8 cellular contexts compared by ENCODE assay signal in genomic region chr16:81004646-81005353, GRCh38. TPM values are rescaled to one million over a fixed set of nuclear protein-coding genes. Genes with fewer than 3 reads are reported as not detected.
DNase-seq lines count a peak whose midpoint lies in the region; ATAC-seq, FAIRE-seq and TF ChIP-seq lines count a peak whose summit lies in the region.
"Had no signal": no experiment of that assay in that cellular context is flagged by ENCODE, and none has a peak within 500 bp of the region (broad histone marks: within the 10 kb centered on the region; RNA-seq: fewer than 3 reads in every experiment).

No MANE protein-coding gene starts in this region.

- H3K27me3 ChIP-seq in DND-41 (ENCODE audit: insufficient read depth, low read length, poor library complexity) = no peaks in the 10 kb centered on the region

- no peaks in the 10 kb centered on the region for H3K36me3 Mint-ChIP-seq in mesothelial cell of epicardium

- peaks cover 15% of the 10 kb centered on the region for H3K36me3 ChIP-seq in DND-41 (ENCODE audit: insufficient read depth, low read length)

- peak overlapping the region; percentile 68 for H2AFZ ChIP-seq in DND-41 (ENCODE audit: low read depth, low read length)

- H3K79me2 ChIP-seq in DND-41 (ENCODE audit: insufficient read depth, low read length) = peaks cover 93% of the 10 kb centered on the region

- H4K20me1 ChIP-seq in DND-41 (ENCODE audit: insufficient read depth, low read length) = peaks cover 44% of the 10 kb centered on the region

- peak overlapping the region; percentile 87 for H3K4me2 ChIP-seq in DND-41 (ENCODE audit: insufficient read depth, low read length)

- peak overlapping the region; percentile 32 to 65; a peak in 3 of 4 replicates for H3K4me3 ChIP-seq in DND-41 (ENCODE audit: low read depth in 1 of 2, low read length in 2 of 2)

- peak; percentile 37 for DNase-seq in DND-41
- peak; percentile 41 for DNase-seq in HT1080 (ENCODE audit: low read depth)
- peak; percentile 62 for DNase-seq in RPMI7951 (ENCODE audit: low read depth)
- peak; percentile 82 for DNase-seq in cerebellar cortex (ENCODE audit: low spot score)
- no peak for DNase-seq in mesothelial cell of epicardium (ENCODE audit: low spot score in 2 of 2, unreplicated experiment in 2 of 2)
- peak; percentile 29 for DNase-seq in urothelium cell line (ENCODE audit: low spot score)

- no peaks in the 10 kb centered on the region for H3K9me3 ChIP-seq in DND-41 (ENCODE audit: insufficient read depth, low read length, severe bottlenecking)

- H3K4me1 Mint-ChIP-seq in mesothelial cell of epicardium = peaks cover 16% of the 10 kb centered on the region

- TF ChIP-seq CTCF in DND-41 (IDR thresholded peaks at IDR 0.05; ENCODE audit: borderline replicate concordance, extremely low read depth, low read length, poor library complexity, severe bottlenecking) (peak; percentile 75), mesothelial cell of epicardium (IDR thresholded peaks at IDR 0.05; ENCODE audit: unreplicated experiment) (peak; percentile 83)

- H3K4me3 Mint-ChIP-seq in mesothelial cell of epicardium = peak overlapping the region; percentile 55

- H3K9ac ChIP-seq in DND-41 (ENCODE audit: low read depth, low read length) = peak overlapping the region; percentile 72

- peaks cover 50% of the 10 kb centered on the region for H3K4me1 ChIP-seq in DND-41 (ENCODE audit: insufficient read depth, low read length)

- no peaks in the 10 kb centered on the region for H3K9me3 Mint-ChIP-seq in mesothelial cell of epicardium

- ATAC-seq in DND-41 (ENCODE audit: insufficient read depth, low read depth) (peak; percentile 20; the same call in 1 of the 3 replicates), GM18873 (IDR thresholded peaks at IDR 0.05; ENCODE audit: low FRiP score, unreplicated experiment) (no peak)

- peak overlapping the region; percentile 89 for H3K27ac ChIP-seq in DND-41 (ENCODE audit: low read length)

- FAIRE-seq in urothelium cell line (lab: Jason Lieb, UNC) = no peak
- FAIRE-seq: colon had no signal

- peak overlapping the region; percentile 40 for H3K27ac Mint-ChIP-seq in mesothelial cell of epicardium

- no peaks in the 10 kb centered on the region for H3K27me3 Mint-ChIP-seq in mesothelial cell of epicardium (ENCODE audit: low read depth)

RNA-seq across cellular contexts. Expression of gene CMC2, which starts 1.9 kb away (rescaled TPM):
- total RNA-seq in HT1080 (2014; rRNA removed; shearing (Covaris generic)) = 110 and 119 TPM in 2 replicates
- polyA plus RNA-seq in HT1080 (2015; cell fraction: cytosol; rRNA removed) = 116 and 149 TPM in 2 replicates
- 39.0 and 59.1 TPM in 2 replicates for polyA plus RNA-seq in HT1080 (2015; cell fraction: nucleus; rRNA removed)
- total RNA-seq in RPMI7951 (2014; rRNA removed; shearing (Covaris generic)) = 148 and 155 TPM in 2 replicates
- 33.2 to 35.1 TPM (median 34.0 TPM) in 3 replicates for total RNA-seq in mesothelial cell of epicardium

RNA-seq across cellular contexts. Expression of gene CENPN, which starts 2.2 kb away (rescaled TPM):
- total RNA-seq in HT1080 (2014; rRNA removed; shearing (Covaris generic)) = 67.4 and 76.5 TPM in 2 replicates
- polyA plus RNA-seq in HT1080 (2015; cell fraction: cytosol; rRNA removed) = 37.9 and 39.0 TPM in 2 replicates
- polyA plus RNA-seq in HT1080 (2015; cell fraction: nucleus; rRNA removed) = 19.6 and 22.3 TPM in 2 replicates
- 231 and 322 TPM in 2 replicates for total RNA-seq in RPMI7951 (2014; rRNA removed; shearing (Covaris generic))
- 13.1 to 16.4 TPM (median 14.6 TPM) in 3 replicates for total RNA-seq in mesothelial cell of epicardium

RNA-seq across cellular contexts. Expression of gene ATMIN, which starts 30.8 kb away (rescaled TPM):
- total RNA-seq in HT1080 (2014; rRNA removed; shearing (Covaris generic)) = 34.7 and 35.2 TPM in 2 replicates
- polyA plus RNA-seq in HT1080 (2015; cell fraction: cytosol; rRNA removed) = 29.0 and 34.9 TPM in 2 replicates
- 16.5 and 16.9 TPM in 2 replicates for polyA plus RNA-seq in HT1080 (2015; cell fraction: nucleus; rRNA removed)
- 27.9 and 33.5 TPM in 2 replicates for total RNA-seq in RPMI7951 (2014; rRNA removed; shearing (Covaris generic))
- total RNA-seq in mesothelial cell of epicardium = 43.1 to 45.6 TPM (median 43.2 TPM) in 3 replicates

Comparison
In these comparisons a context has a peak if more than half of its experiments do, and no peak if none do; other contexts are left out.
1. DNase-seq: peak in DND-41 (single experiment), HT1080 (single experiment), RPMI7951 (single experiment), cerebellar cortex (single experiment) and urothelium cell line (single experiment); none in mesothelial cell of epicardium (0 of 2).